In the genomic region with DNA sequence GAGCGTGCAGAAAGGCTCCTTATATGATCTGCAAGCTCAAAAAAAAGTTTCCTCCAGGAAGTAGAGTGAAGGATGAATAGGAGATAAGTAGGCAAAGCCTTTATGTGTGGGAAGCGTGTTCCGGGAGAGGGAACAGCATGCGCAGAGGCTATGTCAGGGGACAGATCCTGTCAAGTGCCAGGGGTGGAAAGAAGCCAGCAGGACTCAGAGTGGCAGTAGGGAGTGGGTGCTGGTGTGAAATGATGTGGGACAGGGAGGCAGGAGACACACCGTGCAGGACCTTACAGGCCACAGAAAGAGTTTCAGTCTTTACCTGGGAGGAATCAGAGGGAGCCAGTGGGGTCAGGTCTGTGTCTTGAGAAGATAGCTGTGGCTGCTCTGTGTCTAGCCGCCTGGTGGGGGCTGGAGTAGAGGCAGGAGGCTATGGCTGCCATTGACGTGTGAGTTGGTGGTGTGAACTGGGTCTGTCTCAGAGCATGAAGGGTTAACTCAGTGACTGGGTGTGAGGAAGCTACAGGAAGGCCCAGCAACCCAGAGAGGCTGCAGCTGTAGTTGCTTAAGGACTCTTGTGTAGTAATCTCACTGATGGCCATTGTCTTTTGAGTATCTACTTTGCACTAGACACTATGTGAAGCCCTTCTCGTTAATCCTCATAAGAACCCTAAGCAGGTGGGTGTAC, we compare ENCODE assay signal across 13 cellular contexts.
DNase-seq lines count a peak whose midpoint lies in the region; ATAC-seq and TF ChIP-seq lines count a peak whose summit lies in the region.
"Had no signal": no experiment of that assay in that cellular context is flagged by ENCODE, and none has a peak within 500 bp of the region (broad histone marks: within the 10 kb centered on the region; RNA-seq: fewer than 3 reads in every experiment).

No MANE protein-coding gene starts in this region.

- H3K4me3 Mint-ChIP-seq in brain (no peak overlapping the region), neural progenitor cell (no peak overlapping the region)
- H3K4me3 Mint-ChIP-seq: activated naive CD4-positive, alpha-beta T cell treated with anti-CD3 and anti-CD28 coated beads, Interleukin-2, amount 50 U/mL, for 24 hours had no signal

- H3K9me3 ChIP-seq in neural progenitor cell (ENCODE audit: low read depth): no peaks in the 10 kb centered on the region
- H3K9me3 ChIP-seq: pancreas had no signal

- H3F3A ChIP-seq in neural progenitor cell (ENCODE audit: low read depth): peaks cover 6% of the 10 kb centered on the region

- H3K4me3 ChIP-seq in neural progenitor cell: no peak overlapping the region
- H3K4me3 ChIP-seq: pancreas had no signal

- no peaks in the 10 kb centered on the region for H3K27me3 ChIP-seq in neural progenitor cell
- H3K27me3 ChIP-seq: pancreas had no signal

- DNase-seq in DMS53 treated with DMSO at 0.1 percent for 48 hours (lab: John Stamatoyannopoulos, UW; ENCODE audit: unreplicated experiment): peak; percentile 58
- DNase-seq in NCI-H187 (lab: John Stamatoyannopoulos, UW): peak; percentile 38 to 68
- no peak for DNase-seq in neural progenitor cell (ENCODE audit: low spot score)
- no peak for DNase-seq in H4 (ENCODE audit: low spot score)
- no peak for DNase-seq in activated CD4-positive, alpha-beta T cell treated with anti-CD3 and anti-CD28 coated beads for 1 hour
- no peak for DNase-seq in head of caudate nucleus
- DNase-seq: activated CD8-positive, alpha-beta memory T cell treated with anti-CD3 and anti-CD28 coated beads, Interleukin-2, amount 50 U/mL, for 4 hours; central memory CD4-positive, alpha-beta T cell; kidney; pancreas had no signal

- H3K9ac ChIP-seq in neural progenitor cell: no peak overlapping the region

- H3K27me3 Mint-ChIP-seq in brain: peaks cover 9% of the 10 kb centered on the region
- H3K27me3 Mint-ChIP-seq in neural progenitor cell (ENCODE audit: insufficient read depth, low read depth): peaks cover 5% of the 10 kb centered on the region
- H3K27me3 Mint-ChIP-seq: activated naive CD4-positive, alpha-beta T cell treated with anti-CD3 and anti-CD28 coated beads, Interleukin-2, amount 50 U/mL, for 24 hours had no signal

- TF ChIP-seq CTCF in brain (conservative IDR thresholded peaks at IDR 0.05): no peak
- TF ChIP-seq CTCF in neural progenitor cell (IDR thresholded peaks at IDR 0.05): no peak

- no peaks in the 10 kb centered on the region for H4K20me1 ChIP-seq in neural progenitor cell (ENCODE audit: low read depth)

- H3K4me2 ChIP-seq in neural progenitor cell: no peak overlapping the region

- peak overlapping the region in 4 of 5 experiments; percentile 45 to 83 (median 52) for H3K27ac Mint-ChIP-seq in brain
- H3K27ac Mint-ChIP-seq in neural progenitor cell: peak overlapping the region; percentile 36
- H3K27ac Mint-ChIP-seq: activated naive CD4-positive, alpha-beta T cell treated with anti-CD3 and anti-CD28 coated beads, Interleukin-2, amount 50 U/mL, for 24 hours had no signal

- intact Hi-C loops in head of caudate nucleus (cut with DNase I): no loop called here

- H3K4me1 Mint-ChIP-seq in brain (peaks cover 77% of the 10 kb centered on the region), neural progenitor cell (peaks cover 49% of the 10 kb centered on the region)

- H3K36me3 ChIP-seq in neural progenitor cell: no peaks in the 10 kb centered on the region
- H3K36me3 ChIP-seq: pancreas had no signal

- no peaks in the 10 kb centered on the region for H3K79me2 ChIP-seq in neural progenitor cell (ENCODE audit: low read depth)

- ATAC-seq in HG03025 (IDR thresholded peaks at IDR 0.05; ENCODE audit: low FRiP score, unreplicated experiment): no peak
- ATAC-seq: pancreas had no signal

- H3K27ac ChIP-seq in neural progenitor cell: no peak overlapping the region
- H3K27ac ChIP-seq: pancreas had no signal

- peaks cover 11% of the 10 kb centered on the region for H3K4me1 ChIP-seq in neural progenitor cell
- H3K4me1 ChIP-seq: pancreas had no signal

- H3K9me3 Mint-ChIP-seq in brain (no peaks in the 10 kb centered on the region), neural progenitor cell (no peaks in the 10 kb centered on the region)
- H3K9me3 Mint-ChIP-seq: activated naive CD4-positive, alpha-beta T cell treated with anti-CD3 and anti-CD28 coated beads, Interleukin-2, amount 50 U/mL, for 24 hours had no signal

- H2AFZ ChIP-seq in neural progenitor cell (replicated peaks): peak overlapping the region; percentile 28

- no peaks in the 10 kb centered on the region for H3K36me3 Mint-ChIP-seq in brain
- no peaks in the 10 kb centered on the region for H3K36me3 Mint-ChIP-seq in neural progenitor cell
- H3K36me3 Mint-ChIP-seq: activated naive CD4-positive, alpha-beta T cell treated with anti-CD3 and anti-CD28 coated beads, Interleukin-2, amount 50 U/mL, for 24 hours had no signal

Comparison
In these comparisons a context has a peak if more than half of its experiments do, and no peak if none do; other contexts are left out.
1. DNase-seq: peak in DMS53 treated with DMSO at 0.1 percent for 48 hours (single experiment) and NCI-H187 (2 of 2); none in neural progenitor cell (single experiment), H4 (single experiment), activated CD4-positive, alpha-beta T cell treated with anti-CD3 and anti-CD28 coated beads for 1 hour (single experiment) and head of caudate nucleus (0 of 42).